ENCODE assay signal across 8 cellular contexts in the genomic region with DNA sequence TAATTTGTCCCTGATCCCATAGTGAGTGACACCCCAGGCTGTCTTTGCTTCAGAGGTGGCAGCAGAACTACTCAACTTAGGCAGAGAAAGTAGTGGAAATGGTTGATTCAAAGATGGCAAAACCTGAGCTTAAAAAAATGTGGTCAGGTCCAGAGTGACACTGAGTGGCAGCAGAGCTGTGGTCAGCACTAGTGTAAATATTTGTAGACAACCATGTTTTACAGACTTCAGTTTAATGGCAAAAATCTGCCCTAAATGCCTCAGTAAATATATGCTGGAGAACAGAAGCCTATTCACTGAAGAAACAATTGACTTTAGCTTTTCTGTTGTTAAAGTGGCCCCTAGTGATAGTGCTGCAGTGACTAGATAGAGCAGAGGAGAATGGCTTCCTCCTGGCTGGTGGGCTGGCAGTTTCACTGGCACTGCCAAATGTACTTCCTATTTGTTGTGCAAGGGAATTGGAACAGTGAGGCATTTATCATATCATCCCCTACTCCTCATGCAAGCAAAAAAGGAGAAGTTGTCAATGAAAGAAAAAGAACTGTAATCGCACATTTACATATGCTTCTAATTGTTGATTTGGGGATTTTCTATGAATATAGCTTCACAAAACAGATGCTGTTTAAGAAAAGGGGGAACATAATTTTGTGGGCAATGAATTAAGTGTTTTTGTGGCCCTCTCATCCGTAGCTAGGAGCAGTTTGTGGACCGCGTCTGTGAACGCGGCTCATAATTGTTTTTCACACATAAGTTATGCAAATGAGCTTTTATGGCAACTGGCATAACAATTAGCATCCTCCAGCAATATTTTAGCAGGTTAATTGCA. TPM values are rescaled to one million over a fixed set of nuclear protein-coding genes. Genes with fewer than 3 reads are reported as not detected.
A peak's percentile ranks its signal among the peaks of the same experiment; 100 is the strongest.
DNase-seq lines count a peak whose midpoint lies in the region; ATAC-seq, FAIRE-seq and TF ChIP-seq lines count a peak whose summit lies in the region.

No MANE protein-coding gene starts in this region.

- H3K9me3 ChIP-seq in OCI-LY1 (ENCODE audit: low read length) (no peaks in the 10 kb centered on the region), parathyroid adenoma (ENCODE audit: control insufficient read depth, low read length) (no peaks in the 10 kb centered on the region)

- H3K4me3 ChIP-seq in OCI-LY1 (ENCODE audit: low read depth, low read length, poor library complexity, severe bottlenecking) (peak overlapping the region; percentile 51), fibroblast of pulmonary artery (replicated peaks; ENCODE audit: low read depth, low read length) (peak overlapping the region; percentile 44), parathyroid adenoma (ENCODE audit: low read depth, low read length) (peak overlapping the region; percentile 44)

- no peaks in the 10 kb centered on the region for H3K9me2 ChIP-seq in OCI-LY1 (ENCODE audit: low read depth, low read length)

- no peak for FAIRE-seq in D721Med (lab: Jason Lieb, UNC)

- H3F3A ChIP-seq in OCI-LY1 (ENCODE audit: insufficient read depth, low read length): no peaks in the 10 kb centered on the region

- H2AFZ ChIP-seq in OCI-LY1 (ENCODE audit: low read length) (no peak overlapping the region), parathyroid adenoma (no peak overlapping the region)

- no peaks in the 10 kb centered on the region for H3K36me3 Mint-ChIP-seq in activated T-cell treated with anti-CD3 and anti-CD28 coated beads, Interleukin-2, amount 50 U/mL, for 4 hours (ENCODE audit: insufficient read depth)

- peaks cover 10% of the 10 kb centered on the region for H3K4me1 Mint-ChIP-seq in activated T-cell treated with anti-CD3 and anti-CD28 coated beads, Interleukin-2, amount 50 U/mL, for 4 hours (ENCODE audit: low read depth)

- H3K4me1 ChIP-seq in OCI-LY1 (ENCODE audit: insufficient read depth, low read length, severe bottlenecking): peaks cover 46% of the 10 kb centered on the region
- H3K4me1 ChIP-seq in parathyroid adenoma: peaks cover 20% of the 10 kb centered on the region

- no peak for DNase-seq in activated T-cell treated with anti-CD3 and anti-CD28 coated beads, Interleukin-2, amount 50 U/mL, for 4 hours
- no peak for DNase-seq in activated T-cell treated with anti-CD3 and anti-CD28 coated beads, Interleukin-2, amount 50 U/mL, for 1 hour
- DNase-seq in fibroblast of pulmonary artery (ENCODE audit: low read depth) (no peak), D721Med (ENCODE audit: insufficient read length, low spot score) (no peak), SW480 (ENCODE audit: low spot score) (no peak)

- no peak for ATAC-seq in activated T-cell treated with anti-CD3 and anti-CD28 coated beads, Interleukin-2, amount 50 U/mL, for 4 hours
- ATAC-seq in GM18498 (IDR thresholded peaks at IDR 0.05; ENCODE audit: unreplicated experiment): no peak

- H3K27me3 ChIP-seq in OCI-LY1 (ENCODE audit: insufficient read depth, low read length): no peaks in the 10 kb centered on the region
- no peaks in the 10 kb centered on the region for H3K27me3 ChIP-seq in parathyroid adenoma (ENCODE audit: control insufficient read depth, insufficient read depth, low read length)

- H3K36me3 ChIP-seq in OCI-LY1 (ENCODE audit: insufficient read depth, low read length) (peaks cover under 1% of the 10 kb centered on the region; the same call in 1 of the 2 replicates), parathyroid adenoma (ENCODE audit: control insufficient read depth, insufficient read depth, low read length) (no peaks in the 10 kb centered on the region)

- no peaks in the 10 kb centered on the region for H4K20me1 ChIP-seq in OCI-LY1 (ENCODE audit: insufficient read depth, low read length)

- TF ChIP-seq CTCF in OCI-LY1 (IDR thresholded peaks at IDR 0.05; ENCODE audit: low read length): no peak
- no peak for TF ChIP-seq CTCF in fibroblast of pulmonary artery (IDR thresholded peaks at IDR 0.05; ENCODE audit: low read length, missing control alignments)
- TF ChIP-seq CTCF in parathyroid adenoma (IDR thresholded peaks at IDR 0.05): no peak
- no peak for TF ChIP-seq CTCF in D721Med (IDR thresholded peaks at IDR 0.05; ENCODE audit: insufficient read depth, missing control alignments)

- H3K27me3 Mint-ChIP-seq in activated T-cell treated with anti-CD3 and anti-CD28 coated beads, Interleukin-2, amount 50 U/mL, for 4 hours (ENCODE audit: low read depth): no peaks in the 10 kb centered on the region

- peak overlapping the region; percentile 61 for H3K4me2 ChIP-seq in OCI-LY1 (ENCODE audit: low read length)
- H3K4me2 ChIP-seq in parathyroid adenoma (ENCODE audit: low read length): peak overlapping the region; percentile 73

- peaks cover 9% of the 10 kb centered on the region; the same call in 1 of the 2 replicates for H3K79me2 ChIP-seq in OCI-LY1 (ENCODE audit: insufficient read depth, low read length)
- peaks cover 29% of the 10 kb centered on the region for H3K79me2 ChIP-seq in parathyroid adenoma

- H3K27ac ChIP-seq in OCI-LY1 (ENCODE audit: low read depth, low read length, poor library complexity, severe bottlenecking) (peak overlapping the region; percentile 40), parathyroid adenoma (no peak overlapping the region)

- peak overlapping the region; percentile 5 for H3K4me3 Mint-ChIP-seq in activated T-cell treated with anti-CD3 and anti-CD28 coated beads, Interleukin-2, amount 50 U/mL, for 4 hours

- H3K9ac ChIP-seq in OCI-LY1 (ENCODE audit: low read length) (peak overlapping the region; percentile 30; the same call in 1 of the 2 replicates), parathyroid adenoma (peak overlapping the region; percentile 28)

- H3K9me3 Mint-ChIP-seq in activated T-cell treated with anti-CD3 and anti-CD28 coated beads, Interleukin-2, amount 50 U/mL, for 4 hours: no peaks in the 10 kb centered on the region

RNA-seq across cellular contexts. Expression of a gene that starts 12.0 kb away (rescaled TPM):
- 10 to 100 TPM; 13.0 to 24.4 (median 16.7) TPM for total RNA-seq in activated T-cell treated with anti-CD3 and anti-CD28 coated beads, Interleukin-2, amount 50 U/mL, for 4 hours

RNA-seq across cellular contexts. Expression of a gene that starts 52.2 kb away (rescaled TPM):
- total RNA-seq in activated T-cell treated with anti-CD3 and anti-CD28 coated beads, Interleukin-2, amount 50 U/mL, for 4 hours: 100 to 1,000 TPM in 2 of 3 donors, 10 to 100 TPM in 1; 89.8 to 108 (median 107) TPM
